ENCODE assay signal across 31 cellular contexts in the genomic region with DNA sequence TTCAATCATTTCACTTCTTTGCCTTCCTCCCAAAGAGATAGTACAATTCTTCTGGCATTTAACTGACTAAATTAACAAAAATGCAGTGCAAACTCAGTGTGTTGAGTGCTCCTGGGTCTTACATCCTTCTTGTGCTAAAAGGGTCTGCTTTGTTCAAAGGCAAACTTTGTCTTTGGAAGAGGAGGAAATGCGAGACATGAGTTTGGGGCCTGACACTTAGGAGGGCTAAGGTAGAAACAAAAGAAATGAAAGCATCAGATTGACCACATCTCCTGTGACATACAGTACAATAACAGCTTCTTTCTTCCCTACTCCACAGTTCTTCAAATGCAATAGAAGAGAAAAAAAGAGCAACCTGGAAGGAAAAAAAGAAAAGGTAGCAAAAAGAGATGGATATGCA.
"Had no signal": no experiment of that assay in that cellular context is flagged by ENCODE, and none has a peak within 500 bp of the region (broad histone marks: within the 10 kb centered on the region; RNA-seq: fewer than 3 reads in every experiment).

No MANE protein-coding gene starts in this region.

- H3K9ac ChIP-seq: KMS-11 had no signal

- ATAC-seq: activated CD8-positive, alpha-beta memory T cell treated with anti-CD3 and anti-CD28 coated beads, Interleukin-2, amount 10 ng/mL, durations not matched to agents 7 days and 5 days had no signal

- H3K27me3 Mint-ChIP-seq: activated CD4-positive, alpha-beta memory T cell treated with anti-CD3 and anti-CD28 coated beads, Interleukin-2, amount 10 ng/mL, durations not matched to agents 7 days and 5 days; activated CD8-positive, alpha-beta memory T cell treated with anti-CD3 and anti-CD28 coated beads, Interleukin-2, amount 10 ng/mL, durations not matched to agents 7 days and 5 days; activated naive CD4-positive, alpha-beta T cell treated with anti-CD3 and anti-CD28 coated beads, Interleukin-2, amount 10 ng/mL, durations not matched to agents 7 days and 5 days; activated naive CD8-positive, alpha-beta T cell treated with anti-CD3 and anti-CD28 coated beads, Interleukin-2, amount 10 ng/mL, durations not matched to agents 7 days and 5 days; central memory CD8-positive, alpha-beta T cell had no signal

- H3K36me3 Mint-ChIP-seq: activated CD8-positive, alpha-beta memory T cell treated with anti-CD3 and anti-CD28 coated beads, Interleukin-2, amount 10 ng/mL, durations not matched to agents 7 days and 5 days; activated naive CD4-positive, alpha-beta T cell treated with anti-CD3 and anti-CD28 coated beads, Interleukin-2, amount 10 ng/mL, durations not matched to agents 7 days and 5 days; activated naive CD8-positive, alpha-beta T cell treated with anti-CD3 and anti-CD28 coated beads, Interleukin-2, amount 10 ng/mL, durations not matched to agents 7 days and 5 days had no signal

- H3K9me3 Mint-ChIP-seq: activated CD4-positive, alpha-beta memory T cell treated with anti-CD3 and anti-CD28 coated beads, Interleukin-2, amount 10 ng/mL, durations not matched to agents 7 days and 5 days; activated naive CD8-positive, alpha-beta T cell treated with anti-CD3 and anti-CD28 coated beads, Interleukin-2, amount 10 ng/mL, durations not matched to agents 7 days and 5 days had no signal

- H3K4me3 Mint-ChIP-seq: activated CD4-positive, alpha-beta memory T cell treated with anti-CD3 and anti-CD28 coated beads, Interleukin-2, amount 10 ng/mL, durations not matched to agents 7 days and 5 days; activated CD8-positive, alpha-beta memory T cell treated with anti-CD3 and anti-CD28 coated beads, Interleukin-2, amount 10 ng/mL, durations not matched to agents 7 days and 5 days; activated naive CD4-positive, alpha-beta T cell treated with anti-CD3 and anti-CD28 coated beads, Interleukin-2, amount 10 ng/mL, durations not matched to agents 7 days and 5 days; activated naive CD8-positive, alpha-beta T cell treated with anti-CD3 and anti-CD28 coated beads, Interleukin-2, amount 10 ng/mL, durations not matched to agents 7 days and 5 days; central memory CD8-positive, alpha-beta T cell had no signal

- H3K4me1 Mint-ChIP-seq: activated CD4-positive, alpha-beta memory T cell treated with anti-CD3 and anti-CD28 coated beads, Interleukin-2, amount 10 ng/mL, durations not matched to agents 7 days and 5 days; activated CD8-positive, alpha-beta memory T cell treated with anti-CD3 and anti-CD28 coated beads, Interleukin-2, amount 10 ng/mL, durations not matched to agents 7 days and 5 days; activated naive CD4-positive, alpha-beta T cell treated with anti-CD3 and anti-CD28 coated beads, Interleukin-2, amount 10 ng/mL, durations not matched to agents 7 days and 5 days; activated naive CD8-positive, alpha-beta T cell treated with anti-CD3 and anti-CD28 coated beads, Interleukin-2, amount 10 ng/mL, durations not matched to agents 7 days and 5 days; central memory CD8-positive, alpha-beta T cell had no signal

- H3K27ac Mint-ChIP-seq: activated CD4-positive, alpha-beta memory T cell treated with anti-CD3 and anti-CD28 coated beads, Interleukin-2, amount 10 ng/mL, durations not matched to agents 7 days and 5 days; activated CD8-positive, alpha-beta memory T cell treated with anti-CD3 and anti-CD28 coated beads, Interleukin-2, amount 10 ng/mL, durations not matched to agents 7 days and 5 days; activated naive CD4-positive, alpha-beta T cell treated with anti-CD3 and anti-CD28 coated beads, Interleukin-2, amount 10 ng/mL, durations not matched to agents 7 days and 5 days; activated naive CD8-positive, alpha-beta T cell treated with anti-CD3 and anti-CD28 coated beads, Interleukin-2, amount 10 ng/mL, durations not matched to agents 7 days and 5 days had no signal

- H3K4me3 ChIP-seq: ascending aorta, cardiac muscle cell, PC-9 had no signal

- H3K36me3 ChIP-seq: ascending aorta, cardiac muscle cell had no signal

- DNase-seq: activated CD4-positive, alpha-beta memory T cell treated with anti-CD3 and anti-CD28 coated beads, Interleukin-2, amount 10 ng/mL, durations not matched to agents 7 days and 5 days; activated CD4-positive, alpha-beta T cell treated with anti-CD3 and anti-CD28 coated beads for 1 hour; activated CD4-positive, alpha-beta T cell treated with anti-CD3 and anti-CD28 coated beads for 48 hours; activated CD4-positive, CD25-positive, alpha-beta regulatory T cell; activated CD8-positive, alpha-beta memory T cell treated with anti-CD3 and anti-CD28 coated beads for 24 hours; activated CD8-positive, alpha-beta memory T cell treated with anti-CD3 and anti-CD28 coated beads, Interleukin-2, amount 10 ng/mL, durations not matched to agents 7 days and 5 days; activated CD8-positive, alpha-beta memory T cell treated with anti-CD3 and anti-CD28 coated beads, Interleukin-2, amount 50 U/mL, for 48 hours; activated effector memory CD4-positive, alpha-beta T cell treated with Interleukin-2 at 50 U/mL for 16 hours; activated naive CD4-positive, alpha-beta T cell treated with anti-CD3 and anti-CD28 coated beads, Interleukin-2, amount 10 ng/mL, durations not matched to agents 7 days and 5 days; activated naive CD8-positive, alpha-beta T cell treated with anti-CD3 and anti-CD28 coated beads, Interleukin-2, amount 10 ng/mL, durations not matched to agents 7 days and 5 days; activated T-cell treated with anti-CD3 and anti-CD28 coated beads, Interleukin-2, amount 50 U/mL, for 48 hours; amygdala; NCI-H1092 treated with DMSO at 0.1 percent for 48 hours; NCI-H1417; NCI-H146; NCI-H187; NCI-H2029 treated with DMSO at 0.1 percent for 48 hours; NCI-H345; NCI-H524 treated with DMSO at 0.1 percent for 48 hours; NK-92 treated with Interleukin-12 subunit alpha and Interleukin-12 subunit beta, amount 100 ng/mL, for 24 hours; PC-9; Right ventricle myocardium superior; SW 1271; T-helper 1 cell; T-helper 2 cell; T-helper 9 cell had no signal

- H3K4me2 ChIP-seq: KMS-11, PC-9 had no signal

- H3K4me1 ChIP-seq: ascending aorta had no signal

- H3K9me3 ChIP-seq: ascending aorta had no signal

- H2AFZ ChIP-seq: PC-9 had no signal

- H3K27me3 ChIP-seq: ascending aorta, cardiac muscle cell had no signal

- H3K27ac ChIP-seq: ascending aorta, cardiac muscle cell, KMS-11, PC-9, VCaP had no signal
